ENCODE assay signal across 8 cellular contexts in genomic region chr12:63802012-63802608, GRCh38.
A peak's percentile ranks its signal among the peaks of the same experiment; 100 is the strongest.
DNase-seq lines count a peak whose midpoint lies in the region; ATAC-seq and TF ChIP-seq lines count a peak whose summit lies in the region.

No MANE protein-coding gene starts in this region.

- H3K9me2 ChIP-seq in MM.1S (replicated peaks; ENCODE audit: insufficient read depth, low read length), result no peaks in the 10 kb centered on the region

- H3K4me1 ChIP-seq in MM.1S (ENCODE audit: low read length), result no peaks in the 10 kb centered on the region
- H3K4me1 ChIP-seq in tibial artery, result no peaks in the 10 kb centered on the region

- H3K27ac ChIP-seq in MM.1S (ENCODE audit: low read length) (no peak overlapping the region), tibial artery (no peak overlapping the region)

- H3K27me3 ChIP-seq in MM.1S (replicated peaks; ENCODE audit: insufficient read depth, low read length), result no peaks in the 10 kb centered on the region
- no peaks in the 10 kb centered on the region for H3K27me3 ChIP-seq in tibial artery

- peak; percentile 38 for DNase-seq in NOMO-1 treated with DMSO at 0.1 percent for 48 hours (lab: John Stamatoyannopoulos, UW; ENCODE audit: unreplicated experiment)
- DNase-seq in NOMO-1 treated with dmso at 0.1 percent for 144 hours (lab: John Stamatoyannopoulos, UW; ENCODE audit: unreplicated experiment), result no peak
- peak; percentile 21 for DNase-seq in MM.1S
- peak; percentile 65 for DNase-seq in globus pallidus (ENCODE audit: low spot score)
- DNase-seq in tibial artery, result no peak

- no peaks in the 10 kb centered on the region for H3F3A ChIP-seq in MM.1S (ENCODE audit: insufficient read depth, low read length)

- H3K4me2 ChIP-seq in MM.1S (ENCODE audit: low read depth, low read length), result no peak overlapping the region

- no peaks in the 10 kb centered on the region for H3K79me2 ChIP-seq in MM.1S (ENCODE audit: low read length)

- H3K4me3 ChIP-seq in MM.1S (ENCODE audit: low read length), result no peak overlapping the region
- no peak overlapping the region for H3K4me3 ChIP-seq in tibial artery

- H4K20me1 ChIP-seq in MM.1S (ENCODE audit: insufficient read depth, low read length), result no peaks in the 10 kb centered on the region

- H3K36me3 ChIP-seq in MM.1S (replicated peaks; ENCODE audit: insufficient read depth, low read length), result no peaks in the 10 kb centered on the region
- peaks cover 4 to 19% (median 19%) of the 10 kb centered on the region in 3 donors for H3K36me3 ChIP-seq in tibial artery

- ATAC-seq in SK-N-SH treated with all-trans-retinoic acid at 6 μM for 48 hours (peak; percentile 60), HG03139 (IDR thresholded peaks at IDR 0.05; ENCODE audit: unreplicated experiment) (no peak), GM21423 (IDR thresholded peaks at IDR 0.05; ENCODE audit: unreplicated experiment) (no peak)

- TF ChIP-seq CTCF in MM.1S (IDR thresholded peaks at IDR 0.05; ENCODE audit: low read length) (peak; percentile 63), tibial artery (IDR thresholded peaks at IDR 0.05) (peak; percentile 67 to 70)

- H3K9ac ChIP-seq in MM.1S (ENCODE audit: low read length), result no peak overlapping the region

- no peak overlapping the region for H2AFZ ChIP-seq in MM.1S (ENCODE audit: low read length)

- intact Hi-C loops in tibial artery (cut with DNase I; ENCODE audit: low total_unique reads), result loop anchor here (5.0 to 10.0 kb wide), 2 partner anchors 127 to 700 kb away; no protein-coding TSS in a partner anchor

- H3K9me3 ChIP-seq in MM.1S (replicated peaks; ENCODE audit: insufficient read depth, low read length) (no peaks in the 10 kb centered on the region), tibial artery (no peaks in the 10 kb centered on the region)

TF ChIP-seq in SK-N-SH treated with all-trans-retinoic acid at 6 μM for 48 hours, 23 proteins besides CTCF, POLR2A, EP300 and RAD21:
- TF ChIP-seq CSRNP3 (CRISPR knock-in tag; IDR thresholded peaks at IDR 0.05), result no peak
- TF ChIP-seq CREB5 (CRISPR knock-in tag; IDR thresholded peaks at IDR 0.05; ENCODE audit: low read depth), result no peak
- TF ChIP-seq ZNF8 (CRISPR knock-in tag; IDR thresholded peaks at IDR 0.05), result no peak
- no peak for TF ChIP-seq BACH2 (CRISPR knock-in tag; IDR thresholded peaks at IDR 0.05; ENCODE audit: borderline replicate concordance)
- no peak for TF ChIP-seq ZNF565 (CRISPR knock-in tag; conservative IDR thresholded peaks at IDR 0.05; ENCODE audit: low read depth)
- no peak for TF ChIP-seq ISL1 (CRISPR knock-in tag; IDR thresholded peaks at IDR 0.05)

Comparison
In these comparisons a context has a peak if more than half of its experiments do, and no peak if none do; other contexts are left out.
1. DNase-seq: peak in NOMO-1 treated with DMSO at 0.1 percent for 48 hours (single experiment), MM.1S (single experiment) and globus pallidus (single experiment); none in NOMO-1 treated with dmso at 0.1 percent for 144 hours (single experiment) and tibial artery (0 of 2).